2 cellular contexts compared by ENCODE assay signal in the genomic region with DNA sequence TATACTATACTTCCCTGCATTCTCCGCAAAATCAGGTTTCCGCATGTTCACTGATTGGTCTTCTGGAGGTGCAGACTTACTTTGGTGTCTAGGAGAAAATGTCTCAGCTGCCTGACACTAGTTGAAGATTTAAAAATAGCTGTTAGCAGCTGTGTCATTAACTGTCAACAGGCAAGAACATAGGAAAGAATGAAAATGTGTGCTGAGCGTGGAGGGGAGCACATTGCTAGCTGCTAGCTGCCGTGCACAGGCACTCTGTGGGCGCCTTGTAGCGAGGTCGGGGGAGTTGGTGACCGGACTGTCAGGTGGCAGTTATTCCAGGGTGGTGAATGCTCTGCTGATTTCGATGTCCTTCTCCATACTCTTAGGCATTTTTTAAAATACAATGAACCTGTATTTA.
TF ChIP-seq lines count a peak whose summit lies in the region.

No MANE protein-coding gene starts in this region.

TF ChIP-seq in IMR-90, 13 proteins besides CTCF, POLR2A, EP300 and RAD21:
- TF ChIP-seq MXI1 (IDR thresholded peaks at IDR 0.05; ENCODE audit: borderline replicate concordance, low read depth, low read length) (no peak), RCOR1 (IDR thresholded peaks at IDR 0.05; ENCODE audit: insufficient replicate concordance, low read length) (no peak), USF2 (IDR thresholded peaks at IDR 0.05; ENCODE audit: low read depth, low read length) (no peak), CHD1 (IDR thresholded peaks at IDR 0.05; ENCODE audit: low read depth, low read length) (no peak), MAZ (IDR thresholded peaks at IDR 0.05; ENCODE audit: borderline replicate concordance, low read depth, low read length) (no peak), FOS (IDR thresholded peaks at IDR 0.05; ENCODE audit: low read depth, low read length) (no peak), CEBPB (IDR thresholded peaks at IDR 0.05; ENCODE audit: low read depth, low read length) (no peak), NFE2L2 (IDR thresholded peaks at IDR 0.05; ENCODE audit: low read depth, low read length) (no peak), MAFK (IDR thresholded peaks at IDR 0.05; ENCODE audit: low read depth, low read length) (no peak), SMC3 (IDR thresholded peaks at IDR 0.05; ENCODE audit: low read depth, low read length) (no peak), ELK1 (IDR thresholded peaks at IDR 0.05; ENCODE audit: borderline replicate concordance, low read depth, low read length) (no peak), RFX5 (IDR thresholded peaks at IDR 0.05; ENCODE audit: low read depth, low read length) (no peak), BHLHE40 (IDR thresholded peaks at IDR 0.05; ENCODE audit: low read depth, low read length) (no peak)

TF ChIP-seq in neural cell, 6 proteins besides CTCF, POLR2A, EP300 and RAD21:
- TF ChIP-seq POLR2AphosphoS5 (IDR thresholded peaks at IDR 0.05) (peak; percentile 65), TAF1 (IDR thresholded peaks at IDR 0.05; ENCODE audit: low read depth) (no peak), MXI1 (conservative IDR thresholded peaks at IDR 0.05; ENCODE audit: poor library complexity, severe bottlenecking) (peak; percentile 78), SMC3 (conservative IDR thresholded peaks at IDR 0.05; ENCODE audit: poor library complexity) (peak; percentile 12), EZH2 (IDR thresholded peaks at IDR 0.05; ENCODE audit: borderline replicate concordance, insufficient read depth, low read length, poor library complexity, severe bottlenecking) (no peak)
- TF ChIP-seq, protein P1, sequence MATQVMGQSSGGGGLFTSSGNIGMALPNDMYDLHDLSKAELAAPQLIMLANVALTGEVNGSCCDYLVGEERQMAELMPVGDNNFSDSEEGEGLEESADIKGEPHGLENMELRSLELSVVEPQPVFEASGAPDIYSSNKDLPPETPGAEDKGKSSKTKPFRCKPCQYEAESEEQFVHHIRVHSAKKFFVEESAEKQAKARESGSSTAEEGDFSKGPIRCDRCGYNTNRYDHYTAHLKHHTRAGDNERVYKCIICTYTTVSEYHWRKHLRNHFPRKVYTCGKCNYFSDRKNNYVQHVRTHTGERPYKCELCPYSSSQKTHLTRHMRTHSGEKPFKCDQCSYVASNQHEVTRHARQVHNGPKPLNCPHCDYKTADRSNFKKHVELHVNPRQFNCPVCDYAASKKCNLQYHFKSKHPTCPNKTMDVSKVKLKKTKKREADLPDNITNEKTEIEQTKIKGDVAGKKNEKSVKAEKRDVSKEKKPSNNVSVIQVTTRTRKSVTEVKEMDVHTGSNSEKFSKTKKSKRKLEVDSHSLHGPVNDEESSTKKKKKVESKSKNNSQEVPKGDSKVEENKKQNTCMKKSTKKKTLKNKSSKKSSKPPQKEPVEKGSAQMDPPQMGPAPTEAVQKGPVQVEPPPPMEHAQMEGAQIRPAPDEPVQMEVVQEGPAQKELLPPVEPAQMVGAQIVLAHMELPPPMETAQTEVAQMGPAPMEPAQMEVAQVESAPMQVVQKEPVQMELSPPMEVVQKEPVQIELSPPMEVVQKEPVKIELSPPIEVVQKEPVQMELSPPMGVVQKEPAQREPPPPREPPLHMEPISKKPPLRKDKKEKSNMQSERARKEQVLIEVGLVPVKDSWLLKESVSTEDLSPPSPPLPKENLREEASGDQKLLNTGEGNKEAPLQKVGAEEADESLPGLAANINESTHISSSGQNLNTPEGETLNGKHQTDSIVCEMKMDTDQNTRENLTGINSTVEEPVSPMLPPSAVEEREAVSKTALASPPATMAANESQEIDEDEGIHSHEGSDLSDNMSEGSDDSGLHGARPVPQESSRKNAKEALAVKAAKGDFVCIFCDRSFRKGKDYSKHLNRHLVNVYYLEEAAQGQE (IDR thresholded peaks at IDR 0.05; ENCODE audit: borderline replicate concordance), result peak; percentile 45
